In the genomic region with DNA sequence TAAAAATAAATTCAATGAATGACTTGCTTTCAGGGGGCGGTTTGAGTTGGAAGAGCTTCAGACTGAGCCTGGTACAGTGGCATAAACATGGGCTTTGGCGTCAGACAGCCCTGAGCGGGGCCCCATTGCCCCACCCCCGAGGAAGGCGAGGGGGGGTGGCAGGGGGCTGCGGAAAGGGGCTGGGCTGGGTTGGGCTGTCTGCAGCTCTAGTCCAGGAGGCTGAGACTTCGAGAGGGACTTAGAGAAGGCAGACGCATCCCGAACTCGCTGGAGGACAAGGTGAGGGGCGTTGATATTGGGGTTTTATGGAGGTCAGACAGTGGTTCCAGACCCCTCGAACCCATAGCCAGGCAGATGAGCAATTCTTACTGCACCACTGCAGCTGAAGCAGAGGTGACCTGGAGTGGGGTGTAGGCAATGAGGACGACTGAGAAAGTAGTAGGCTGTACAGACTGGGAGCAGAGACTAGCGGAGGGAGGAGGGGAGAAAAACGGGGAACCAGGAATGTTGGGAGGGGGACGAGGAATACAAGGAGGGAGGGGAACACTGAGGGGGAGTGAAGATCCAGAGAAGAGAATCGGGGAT, we compare ENCODE assay signal across 8 cellular contexts. TPM values are rescaled to one million over a fixed set of nuclear protein-coding genes. Genes with fewer than 3 reads are reported as not detected.
DNase-seq lines count a peak whose midpoint lies in the region; ATAC-seq and TF ChIP-seq lines count a peak whose summit lies in the region.

A gene with protein sequence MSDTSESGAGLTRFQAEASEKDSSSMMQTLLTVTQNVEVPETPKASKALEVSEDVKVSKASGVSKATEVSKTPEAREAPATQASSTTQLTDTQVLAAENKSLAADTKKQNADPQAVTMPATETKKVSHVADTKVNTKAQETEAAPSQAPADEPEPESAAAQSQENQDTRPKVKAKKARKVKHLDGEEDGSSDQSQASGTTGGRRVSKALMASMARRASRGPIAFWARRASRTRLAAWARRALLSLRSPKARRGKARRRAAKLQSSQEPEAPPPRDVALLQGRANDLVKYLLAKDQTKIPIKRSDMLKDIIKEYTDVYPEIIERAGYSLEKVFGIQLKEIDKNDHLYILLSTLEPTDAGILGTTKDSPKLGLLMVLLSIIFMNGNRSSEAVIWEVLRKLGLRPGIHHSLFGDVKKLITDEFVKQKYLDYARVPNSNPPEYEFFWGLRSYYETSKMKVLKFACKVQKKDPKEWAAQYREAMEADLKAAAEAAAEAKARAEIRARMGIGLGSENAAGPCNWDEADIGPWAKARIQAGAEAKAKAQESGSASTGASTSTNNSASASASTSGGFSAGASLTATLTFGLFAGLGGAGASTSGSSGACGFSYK (plus strand): TSS at position 222 of the 585 bp plus-strand sequence. CDS start 1,587 bp downstream, outside the sequence.

- H3K27me3 ChIP-seq in iPS-18a (ENCODE audit: control insufficient read depth, insufficient read depth, low read length), result no peaks in the 10 kb centered on the region

- H3K36me3 Mint-ChIP-seq in activated CD8-positive, alpha-beta memory T cell treated with anti-CD3 and anti-CD28 coated beads, Interleukin-2, amount 10 ng/mL, durations not matched to agents 7 days and 5 days, result peaks cover 8% of the 10 kb centered on the region

- H3K27me3 Mint-ChIP-seq in activated CD8-positive, alpha-beta memory T cell treated with anti-CD3 and anti-CD28 coated beads, Interleukin-2, amount 10 ng/mL, durations not matched to agents 7 days and 5 days, result peaks cover 5% of the 10 kb centered on the region

- H3K4me3 Mint-ChIP-seq in activated CD8-positive, alpha-beta memory T cell treated with anti-CD3 and anti-CD28 coated beads, Interleukin-2, amount 10 ng/mL, durations not matched to agents 7 days and 5 days, result peak within 1 kb of the TSS; percentile 86

- H3K9me3 ChIP-seq in iPS-18a (ENCODE audit: control insufficient read depth, low read depth, low read length), result peaks cover 1% of the 10 kb centered on the region

- TF ChIP-seq CTCF in retinal pigment epithelial cell (conservative IDR thresholded peaks at IDR 0.05; ENCODE audit: low read depth, low read length), result no peak

- peak within 1 kb of the TSS; percentile 72 for H3K4me3 ChIP-seq in iPS-18a (ENCODE audit: low read length)
- peak within 1 kb of the TSS; percentile 77 for H3K4me3 ChIP-seq in retinal pigment epithelial cell (ENCODE audit: low read length)

- H3K36me3 ChIP-seq in iPS-18a (ENCODE audit: control insufficient read depth, low read depth, low read length), result peaks cover 29% of the 10 kb centered on the region

- peak within 1 kb of the TSS; percentile 63 for H3K9ac ChIP-seq in iPS-18a (ENCODE audit: low read length)

- H3K4me1 Mint-ChIP-seq in activated CD8-positive, alpha-beta memory T cell treated with anti-CD3 and anti-CD28 coated beads, Interleukin-2, amount 10 ng/mL, durations not matched to agents 7 days and 5 days, result peaks cover 17% of the 10 kb centered on the region

- H3K27ac Mint-ChIP-seq in activated CD8-positive, alpha-beta memory T cell treated with anti-CD3 and anti-CD28 coated beads, Interleukin-2, amount 10 ng/mL, durations not matched to agents 7 days and 5 days, result peak within 1 kb of the TSS; percentile 95

- no peaks in the 10 kb centered on the region for H3K9me3 Mint-ChIP-seq in activated CD8-positive, alpha-beta memory T cell treated with anti-CD3 and anti-CD28 coated beads, Interleukin-2, amount 10 ng/mL, durations not matched to agents 7 days and 5 days (ENCODE audit: low read depth)

- CTCF ChIA-PET in activated CD8-positive, alpha-beta memory T cell treated with anti-CD3 and anti-CD28 coated beads, Interleukin-2, amount 10 ng/mL, durations not matched to agents 7 days and 5 days (lab: Charles Lee), result no interaction called here

- peaks cover 7% of the 10 kb centered on the region for H3K4me1 ChIP-seq in iPS-18a (ENCODE audit: control insufficient read depth, low read depth, low read length)

- intact Hi-C loops in T-helper 2 cell treated with Interferon-gamma antibody and Interleukin-4, amounts not matched to agents 100 ng/mL and 5 ng/mL, for 36 hours (cut with micrococcal nuclease), result loop anchor here (1.0 to 5.0 kb wide), 9 partner anchors 168 to 1125 kb away; a partner anchor contains a TSS

- DNase-seq in activated CD8-positive, alpha-beta memory T cell treated with anti-CD3 and anti-CD28 coated beads, Interleukin-2, amount 10 ng/mL, durations not matched to agents 7 days and 5 days, result peak; percentile 46
- no peak for DNase-seq in activated CD8-positive, alpha-beta memory T cell treated with anti-CD3 and anti-CD28 coated beads, Interleukin-2, amount 50 U/mL, for 48 hours
- DNase-seq in caudate nucleus (lab: John Stamatoyannopoulos, UW) (peak in 30 of 61 donors; percentile 0 to 41 (median 14)), retinal pigment epithelial cell (ENCODE audit: low read depth) (no peak), CD1c-positive myeloid dendritic cell (ENCODE audit: extremely low spot score) (no peak)

- no peak for ATAC-seq in activated CD8-positive, alpha-beta memory T cell treated with anti-CD3 and anti-CD28 coated beads, Interleukin-2, amount 10 ng/mL, durations not matched to agents 7 days and 5 days
- no peak for ATAC-seq in HG02798 (IDR thresholded peaks at IDR 0.05; ENCODE audit: poor library complexity, unreplicated experiment)

- H3K27ac ChIP-seq in caudate nucleus (ENCODE audit: low read depth, low read length) (peak within 1 kb of the TSS; percentile 95), iPS-18a (ENCODE audit: low read length) (no peak within 1 kb of the TSS)

RNA-seq across cellular contexts. Expression of the gene that starts here (rescaled TPM):
- 10 to 100 TPM; 46.5 to 52.9 TPM for total RNA-seq in activated CD8-positive, alpha-beta memory T cell treated with anti-CD3 and anti-CD28 coated beads, Interleukin-2, amount 10 ng/mL, durations not matched to agents 7 days and 5 days
- total RNA-seq in T-helper 2 cell treated with Interferon-gamma antibody and Interleukin-4, amounts not matched to agents 100 ng/mL and 5 ng/mL, for 36 hours, result 39.5 and 44.5 TPM in 2 replicates
